In the genomic region with DNA sequence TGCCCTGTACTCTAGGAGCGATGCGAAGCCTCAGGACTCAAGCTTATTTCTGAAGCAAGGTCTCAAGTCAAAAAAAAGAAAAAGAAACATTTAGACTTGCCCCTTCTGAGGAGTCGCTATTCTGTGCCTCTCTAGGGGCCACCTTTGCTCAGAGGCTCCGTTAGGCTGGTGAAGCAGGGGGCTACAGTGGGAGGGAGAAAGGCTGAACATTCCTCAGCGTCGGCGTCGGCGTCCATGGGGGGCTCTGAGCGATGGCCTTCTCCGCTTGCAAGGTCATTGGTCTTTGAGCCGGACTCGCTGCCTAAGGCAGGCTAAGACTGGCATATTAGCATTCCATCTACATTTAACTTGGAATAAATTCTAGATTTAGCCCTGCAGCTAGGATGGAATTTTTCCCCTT, we compare ENCODE assay signal across 1 cellular context.
TF ChIP-seq lines count a peak whose summit lies in the region.

No MANE protein-coding gene starts in this region.

TF ChIP-seq in GM23338, 12 proteins besides CTCF, POLR2A, EP300 and RAD21 (continued from another document):
- TF ChIP-seq EZH2 (IDR thresholded peaks at IDR 0.05; ENCODE audit: low read depth, unreplicated experiment) = no peak
- no peak for TF ChIP-seq POLR2AphosphoS5 (IDR thresholded peaks at IDR 0.05; ENCODE audit: low read depth)
TF ChIP-seq in GM23338: peak in this region for 0.
